In genomic region chr5:3024126-3024525, GRCh38 we compare ENCODE assay signal across 26 cellular contexts.
"Had no signal": no experiment of that assay in that cellular context is flagged by ENCODE, and none has a peak within 500 bp of the region (broad histone marks: within the 10 kb centered on the region; RNA-seq: fewer than 3 reads in every experiment).

No MANE protein-coding gene starts in this region.

- H3K36me3 ChIP-seq: lower lobe of right lung, ovary, right atrium auricular region, right lobe of liver, thyroid gland, transverse colon, upper lobe of right lung had no signal

- H3K27me3 ChIP-seq: ovary, right atrium auricular region, right lobe of liver, testis, thyroid gland, transverse colon, upper lobe of right lung had no signal

- H3K9me3 ChIP-seq: lower lobe of right lung, ovary, right atrium auricular region, right lobe of liver, testis, thyroid gland, transverse colon, upper lobe of right lung had no signal

- DNase-seq: hippocampal formation; kidney glomerular epithelial cell; left cardiac atrium; lower lobe of right lung; mammary epithelial cell; mesendoderm; midbrain; mucosa of descending colon; naive thymus-derived CD8-positive, alpha-beta T cell; occipital lobe; ovary; right lobe of liver; stimulated activated CD4-positive, alpha-beta T cell treated with anti-CD3 and anti-CD28 coated beads, Interleukin-1b, Interleukin-23, amount 100 ng/mL, for 48 hours; stimulated activated CD4-positive, alpha-beta T cell treated with anti-CD3 and anti-CD28 coated beads, Interleukin-2, amount 100 ng/mL, for 48 hours; stimulated activated CD4-positive, alpha-beta T cell treated with anti-CD3 and anti-CD28 coated beads, Interleukin-4, amount 100 ng/mL, for 4 hours; stimulated activated CD8-positive, alpha-beta memory T cell treated with anti-CD3 and anti-CD28 coated beads, Interleukin-4, amount 100 ng/mL, for 48 hours; stimulated activated naive CD4-positive, alpha-beta T cell treated with Interleukin-2 at 50 U/mL for 16 hours; stimulated activated naive CD8-positive, alpha-beta T cell treated with anti-CD3 and anti-CD28 coated beads, Interleukin-15, amount 100 ng/mL, for 72 hours; testis; thyroid gland; transverse colon; upper lobe of right lung had no signal

- H3K4me2 ChIP-seq: smooth muscle cell had no signal

- H3K27ac ChIP-seq: lower lobe of right lung, ovary, right atrium auricular region, right lobe of liver, testis, thyroid gland, transverse colon, upper lobe of right lung had no signal

- ATAC-seq: left cardiac atrium; left lobe of liver; lower lobe of right lung; mucosa of descending colon; naive thymus-derived CD8-positive, alpha-beta T cell; right lobe of liver; stimulated activated memory B cell treated with anti-CD40 and anti-IgM and Interleukin-4, amounts not matched to agents 10 μg/mL and 1 μg/mL and 100 μg/mL, for 72 hours; stimulated activated naive CD8-positive, alpha-beta T cell treated with anti-CD3 and anti-CD28 coated beads, Interleukin-15, amount 100 ng/mL, for 72 hours; upper lobe of right lung had no signal

- H3K4me3 ChIP-seq: lower lobe of right lung, mucosa of descending colon, ovary, right atrium auricular region, right lobe of liver, smooth muscle cell, testis, thyroid gland, transverse colon, upper lobe of right lung had no signal

- H3K4me1 ChIP-seq: lower lobe of right lung, right atrium auricular region, right lobe of liver, testis, thyroid gland, transverse colon, upper lobe of right lung had no signal
